In the genomic region with DNA sequence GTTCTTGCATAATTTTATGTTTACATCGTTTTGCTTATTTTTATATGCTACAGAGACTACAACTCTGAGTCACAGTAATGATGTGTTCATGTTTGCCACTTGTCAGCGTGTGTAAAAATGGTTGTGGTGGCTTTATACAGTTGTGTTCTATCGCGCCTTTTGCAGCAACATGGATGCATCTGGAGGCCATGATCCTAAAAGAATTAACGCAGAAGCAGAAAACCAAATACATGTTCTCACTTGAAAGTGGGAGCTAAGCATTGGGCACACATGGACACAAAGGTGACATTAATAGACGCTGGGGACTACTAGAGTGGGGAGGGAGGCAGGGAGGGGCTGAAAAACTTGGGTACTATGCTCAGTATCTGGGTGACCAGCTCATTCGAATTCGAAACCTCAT, we compare ENCODE assay signal across 8 cellular contexts. TPM values are rescaled to one million over a fixed set of nuclear protein-coding genes. Genes with fewer than 3 reads are reported as not detected.
DNase-seq lines count a peak whose midpoint lies in the region; ATAC-seq and TF ChIP-seq lines count a peak whose summit lies in the region.

No MANE protein-coding gene starts in this region.

- peak overlapping the region; percentile 100 for H3K27ac Mint-ChIP-seq in nephron progenitor cell

- in situ Hi-C loops in Panc1 (cut with HindIII; ENCODE audit: low pct_unique_long_range_greater_than_20kb, low sequenced_read_pairs): no loop called here

- peak overlapping the region; percentile 98 for H3K27ac ChIP-seq in Panc1 (ENCODE audit: low read length)
- H3K27ac ChIP-seq in colonic mucosa: peak overlapping the region; percentile 95

- intact Hi-C loops in Panc1 (cut with micrococcal nuclease; ENCODE audit: unreplicated experiment): no loop called here
- intact Hi-C loops in colonic mucosa (cut with DNase I): loop anchor here (5.0 kb wide), 1 partner anchor 61 kb away; the partner anchor contains the start of gene SMIM26

- H3K9me3 ChIP-seq in Panc1 (ENCODE audit: control insufficient read depth, insufficient read depth, low read depth, low read length) (no peaks in the 10 kb centered on the region), colonic mucosa (no peaks in the 10 kb centered on the region)

- H3K27me3 Mint-ChIP-seq in nephron progenitor cell (ENCODE audit: low read depth, poor library complexity): peaks cover 16% of the 10 kb centered on the region

- H3K9me3 Mint-ChIP-seq in nephron progenitor cell: peaks cover 3% of the 10 kb centered on the region

- TSS peak; percentile 99 for BruUV-seq in Panc1 (replicated peaks; lab: Mats Ljungman, UMichigan)

- H3K4me1 Mint-ChIP-seq in nephron progenitor cell: peaks cover 27% of the 10 kb centered on the region

- ATAC-seq in GM19438 (IDR thresholded peaks at IDR 0.05; ENCODE audit: low read depth, unreplicated experiment): peak; percentile 2
- ATAC-seq in Panc1: no peak
- no peak for ATAC-seq in GM21619 (IDR thresholded peaks at IDR 0.05; ENCODE audit: unreplicated experiment)
- ATAC-seq in GM21360 (IDR thresholded peaks at IDR 0.05; ENCODE audit: unreplicated experiment): no peak
- no peak for ATAC-seq in HG03565 (IDR thresholded peaks at IDR 0.05; ENCODE audit: unreplicated experiment)

- H3K4me3 Mint-ChIP-seq in nephron progenitor cell: peak overlapping the region; percentile 100

- peaks cover 12% of the 10 kb centered on the region for H3K36me3 ChIP-seq in Panc1 (ENCODE audit: control insufficient read depth, insufficient read depth, low read length)
- no peaks in the 10 kb centered on the region for H3K36me3 ChIP-seq in colonic mucosa

- DNase-seq in Panc1 (ENCODE audit: low read depth, low spot score) (no peak), colonic mucosa (peak; percentile 18), nephron progenitor cell (no peak), NCI-H2029 treated with DMSO at 0.1 percent for 48 hours (lab: John Stamatoyannopoulos, UW) (no peak)

- POLR2A ChIA-PET in Panc1 (lab: Charles Lee): interaction anchor here (0.6 to 1.9 kb wide), 4 partner anchors 10 to 60 kb away, joined by 4 to 17 read pairs (median 8); partner anchors contain the start of genes DZANK1, POLR3F and RBBP9

- H3K4me3 ChIP-seq in Panc1 (ENCODE audit: low read depth in 2 of 2, low read length in 2 of 2): peak overlapping the region; percentile 86 to 97
- H3K4me3 ChIP-seq in colonic mucosa: peak overlapping the region; percentile 63

- CTCF ChIA-PET in Panc1 (lab: Charles Lee): no interaction called here

- peaks cover 21% of the 10 kb centered on the region for H3K36me3 Mint-ChIP-seq in nephron progenitor cell (ENCODE audit: low read depth)

- TF ChIP-seq CTCF in Panc1 (IDR thresholded peaks at IDR 0.05): no peak
- TF ChIP-seq CTCF in colonic mucosa (IDR thresholded peaks at IDR 0.05): no peak
- TF ChIP-seq CTCF in nephron progenitor cell (IDR thresholded peaks at IDR 0.05): no peak

- H3K4me1 ChIP-seq in Panc1 (ENCODE audit: control insufficient read depth, insufficient read depth, low read length): peaks cover 8% of the 10 kb centered on the region; the same call in 1 of the 2 replicates
- H3K4me1 ChIP-seq in colonic mucosa: peaks cover 5% of the 10 kb centered on the region

- H3K9ac ChIP-seq in colonic mucosa (ENCODE audit: low read depth in 2 of 2, low read length in 2 of 2): peak overlapping the region; percentile 67 to 76

- H3K27me3 ChIP-seq in Panc1 (ENCODE audit: control insufficient read depth, insufficient read depth, low read length): no peaks in the 10 kb centered on the region
- H3K27me3 ChIP-seq in colonic mucosa: no peaks in the 10 kb centered on the region

RNA-seq across cellular contexts. Expression of gene SEC23B, which starts 1.0 kb away (rescaled TPM):
- total RNA-seq in Panc1 (2021; ENCODE audit: unreplicated experiment) (61.3 TPM), colonic mucosa (10 to 100 TPM; 56.5 to 77.8 TPM)
- polyA plus RNA-seq in Panc1 (2012; ENCODE audit: insufficient read length): 53.2 TPM

RNA-seq across cellular contexts. Expression of gene RBBP9, which starts 9.7 kb away (rescaled TPM):
- total RNA-seq in Panc1 (2021; ENCODE audit: unreplicated experiment): 11.1 TPM
- polyA plus RNA-seq in Panc1 (2012; ENCODE audit: insufficient read length): 8.8 TPM
- 10 to 100 TPM in 1 of 2 donors, 1 to 10 TPM in 1; 5.9 to 10.8 TPM for total RNA-seq in colonic mucosa

RNA-seq across cellular contexts. Expression of gene POLR3F, which starts 39.6 kb away (rescaled TPM):
- 11.1 TPM for total RNA-seq in Panc1 (2021; ENCODE audit: unreplicated experiment)
- 8.0 TPM for polyA plus RNA-seq in Panc1 (2012; ENCODE audit: insufficient read length)
- 1 to 10 TPM; 5.5 to 8.9 TPM for total RNA-seq in colonic mucosa

RNA-seq across cellular contexts. Expression of gene DZANK1, which starts 39.9 kb away (rescaled TPM):
- total RNA-seq in Panc1 (2021; ENCODE audit: unreplicated experiment): 3.0 TPM
- polyA plus RNA-seq in Panc1 (2012; ENCODE audit: insufficient read length): 4.4 TPM
- total RNA-seq in colonic mucosa: 1 to 10 TPM; 1.2 to 1.4 TPM
